19 cellular contexts compared by ENCODE assay signal in genomic region chr20:44660506-44660905, GRCh38. TPM values are rescaled to one million over a fixed set of nuclear protein-coding genes. Genes with fewer than 3 reads are reported as not detected.
"Had no signal": no experiment of that assay in that cellular context is flagged by ENCODE, and none has a peak within 500 bp of the region (broad histone marks: within the 10 kb centered on the region; RNA-seq: fewer than 3 reads in every experiment).

No MANE protein-coding gene starts in this region.

- H3K4me1 Mint-ChIP-seq: neural crest cell had no signal

- H3K27ac ChIP-seq: dorsolateral prefrontal cortex, esophagus squamous epithelium, heart right ventricle, left lung, sigmoid colon had no signal

- H3K36me3 ChIP-seq: esophagus squamous epithelium, heart right ventricle, left lung, sigmoid colon had no signal

- DNase-seq: activated CD4-positive, CD25-positive, alpha-beta regulatory T cell treated with anti-CD3 and anti-CD28 coated beads, Interleukin-2, amount 50 U/mL, for 72 hours; activated effector memory CD4-positive, alpha-beta T cell treated with Interleukin-2 at 50 U/mL for 16 hours; activated T-cell treated with anti-CD3 and anti-CD28 coated beads for 4 hours; dorsolateral prefrontal cortex; esophagus squamous epithelium; heart right ventricle; left lung; mesenchymal stem cell; sigmoid colon; stimulated activated CD4-positive, alpha-beta T cell treated with anti-CD3 and anti-CD28 coated beads, Interleukin-12 subunit alpha, Interleukin-12 subunit beta, amount 100 ng/mL, for 4 hours had no signal

- ATAC-seq: heart right ventricle, left lung had no signal

- H3K27ac Mint-ChIP-seq: stimulated activated naive CD8-positive, alpha-beta T cell treated with anti-CD3 and anti-CD28 coated beads, Interleukin-15, Interleukin-2, amounts not matched to agents 100 ng/mL and 50 ng/mL, for 24 hours had no signal

- H3K4me3 Mint-ChIP-seq: neural crest cell; stimulated activated naive CD8-positive, alpha-beta T cell treated with anti-CD3 and anti-CD28 coated beads, Interleukin-15, Interleukin-2, amounts not matched to agents 100 ng/mL and 50 ng/mL, for 24 hours had no signal

- H3K9me3 ChIP-seq: esophagus squamous epithelium, sigmoid colon had no signal

- FAIRE-seq: frontal cortex, keratinocyte had no signal

- H3K9me3 Mint-ChIP-seq: neural crest cell; stimulated activated naive CD8-positive, alpha-beta T cell treated with anti-CD3 and anti-CD28 coated beads, Interleukin-15, Interleukin-2, amounts not matched to agents 100 ng/mL and 50 ng/mL, for 24 hours had no signal

- H3K27me3 Mint-ChIP-seq: stimulated activated naive CD8-positive, alpha-beta T cell treated with anti-CD3 and anti-CD28 coated beads, Interleukin-15, Interleukin-2, amounts not matched to agents 100 ng/mL and 50 ng/mL, for 24 hours had no signal

- H3K4me1 ChIP-seq: esophagus squamous epithelium, sigmoid colon had no signal

- H3K27me3 ChIP-seq: dorsolateral prefrontal cortex, left lung had no signal

- H3K36me3 Mint-ChIP-seq: activated naive CD4-positive, alpha-beta T cell treated with anti-CD3 and anti-CD28 coated beads, Interleukin-2, amount 50 U/mL, for 72 hours had no signal

- H3K4me3 ChIP-seq: dorsolateral prefrontal cortex, esophagus squamous epithelium, heart right ventricle, left lung, sigmoid colon had no signal

RNA-seq across cellular contexts. Expression of gene CCN5, which starts 54.7 kb away (rescaled TPM):
- total RNA-seq: activated CD8-positive, alpha-beta memory T cell treated with anti-CD3 and anti-CD28 coated beads for 36 hours; activated naive CD4-positive, alpha-beta T cell treated with anti-CD3 and anti-CD28 coated beads, Interleukin-2, amount 50 U/mL, for 72 hours; frontal cortex; neural crest cell; pulmonary artery endothelial cell; temporal lobe; urinary bladder had no signal
- polyA plus RNA-seq: keratinocyte had no signal
